In the genomic region with DNA sequence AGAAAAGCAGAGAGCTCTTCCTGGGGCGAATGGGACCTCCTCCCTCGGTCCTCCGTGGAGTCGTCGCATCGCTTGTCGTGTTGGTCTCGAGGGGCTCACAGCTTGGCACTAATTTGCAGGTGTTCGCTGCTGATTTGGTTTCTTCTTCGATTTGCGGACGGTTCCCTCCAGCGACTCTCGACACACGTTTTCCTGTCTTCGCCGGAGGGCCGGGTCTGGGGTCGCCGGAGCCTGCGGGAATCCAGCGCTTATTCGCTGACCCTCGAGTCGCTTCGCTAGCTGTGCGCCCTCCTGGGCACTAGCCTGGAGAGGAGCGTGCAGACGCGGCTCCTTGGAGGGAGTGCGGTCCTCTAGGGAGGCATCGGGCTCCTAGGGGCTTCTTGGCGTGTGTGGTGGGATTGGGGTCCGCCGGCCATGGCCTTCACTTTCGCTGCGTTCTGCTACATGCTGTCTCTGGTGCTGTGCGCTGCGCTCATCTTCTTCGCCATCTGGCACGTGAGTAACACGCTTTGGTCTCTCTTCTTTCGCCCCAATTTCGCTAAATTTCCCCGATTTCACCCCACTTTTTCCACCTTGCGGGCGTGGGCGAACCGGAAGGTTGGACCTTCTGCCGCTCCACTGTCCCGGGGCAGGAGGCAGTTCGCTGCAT, we compare ENCODE assay signal across 8 cellular contexts. TPM values are rescaled to one million over a fixed set of nuclear protein-coding genes. Genes with fewer than 3 reads are reported as not detected.
A peak's percentile ranks its signal among the peaks of the same experiment; 100 is the strongest.
DNase-seq lines count a peak whose midpoint lies in the region; ATAC-seq and TF ChIP-seq lines count a peak whose summit lies in the region.

No MANE protein-coding gene starts in this region.

- intact Hi-C loops in lower leg skin (cut with DNase I; ENCODE audit: low total_unique reads): no loop called here

- TF ChIP-seq POLR2A in lower leg skin (IDR thresholded peaks at IDR 0.05): no peak

- H3K9me3 Mint-ChIP-seq in T-helper 1 cell treated with Interleukin-12 subunit alpha and Interleukin-12 subunit beta and Interleukin-4 antibody, amounts not matched to agents 30 μg/mL and 1 μg/mL, for 36 hours: peaks cover 6% of the 10 kb centered on the region
- H3K9me3 Mint-ChIP-seq in stimulated activated effector memory CD8-positive, alpha-beta T cell treated with anti-CD3 and anti-CD28 coated beads, Interleukin-12 subunit alpha, Interleukin-12 subunit beta, amount 100 ng/mL, for 72 hours: peaks cover 2% of the 10 kb centered on the region

- peaks cover 85% of the 10 kb centered on the region for H3K27me3 Mint-ChIP-seq in T-helper 1 cell treated with Interleukin-12 subunit alpha and Interleukin-12 subunit beta and Interleukin-4 antibody, amounts not matched to agents 30 μg/mL and 1 μg/mL, for 36 hours (ENCODE audit: low read depth)

- peaks cover 20% of the 10 kb centered on the region for H3K4me1 Mint-ChIP-seq in T-helper 1 cell treated with Interleukin-12 subunit alpha and Interleukin-12 subunit beta and Interleukin-4 antibody, amounts not matched to agents 30 μg/mL and 1 μg/mL, for 36 hours (ENCODE audit: low read depth)
- H3K4me1 Mint-ChIP-seq in stimulated activated effector memory CD8-positive, alpha-beta T cell treated with anti-CD3 and anti-CD28 coated beads, Interleukin-12 subunit alpha, Interleukin-12 subunit beta, amount 100 ng/mL, for 72 hours: peaks cover 43% of the 10 kb centered on the region

- no peak for ATAC-seq in stimulated activated effector memory CD8-positive, alpha-beta T cell treated with anti-CD3 and anti-CD28 coated beads, Interleukin-12 subunit alpha, Interleukin-12 subunit beta, amount 100 ng/mL, for 72 hours
- no peak for ATAC-seq in HG03025 (IDR thresholded peaks at IDR 0.05; ENCODE audit: low FRiP score, unreplicated experiment)
- no peak for ATAC-seq in HG02840 (IDR thresholded peaks at IDR 0.05; ENCODE audit: low FRiP score, unreplicated experiment)

- H3K36me3 Mint-ChIP-seq in T-helper 1 cell treated with Interleukin-12 subunit alpha and Interleukin-12 subunit beta and Interleukin-4 antibody, amounts not matched to agents 30 μg/mL and 1 μg/mL, for 36 hours (ENCODE audit: low read depth): peaks cover 6% of the 10 kb centered on the region
- H3K36me3 Mint-ChIP-seq in stimulated activated effector memory CD8-positive, alpha-beta T cell treated with anti-CD3 and anti-CD28 coated beads, Interleukin-12 subunit alpha, Interleukin-12 subunit beta, amount 100 ng/mL, for 72 hours: no peaks in the 10 kb centered on the region

- TF ChIP-seq CTCF in fibroblast of the aortic adventitia (IDR thresholded peaks at IDR 0.05; ENCODE audit: insufficient read depth, low read length): no peak
- no peak for TF ChIP-seq CTCF in lower leg skin (IDR thresholded peaks at IDR 0.05)

- no peak for DNase-seq in T-helper 1 cell
- peak; percentile 5 for DNase-seq in activated CD4-positive, alpha-beta T cell treated with anti-CD3 and anti-CD28 coated beads, Interleukin-2, amount 50 U/mL, for 1 hour
- no peak for DNase-seq in fibroblast of the aortic adventitia (ENCODE audit: low read depth)
- no peak for DNase-seq in stimulated activated effector memory CD8-positive, alpha-beta T cell treated with anti-CD3 and anti-CD28 coated beads, Interleukin-12 subunit alpha, Interleukin-12 subunit beta, amount 100 ng/mL, for 72 hours (ENCODE audit: low spot score in 2 of 2)
- no peak for DNase-seq in lower leg skin (ENCODE audit: low spot score in 2 of 2)

- WGBS in lower leg skin, 2 donors: 2% methylated on average over 34 to 40 of the region's 52 CpGs

- peak overlapping the region; percentile 67 for H3K4me3 Mint-ChIP-seq in T-helper 1 cell treated with Interleukin-12 subunit alpha and Interleukin-12 subunit beta and Interleukin-4 antibody, amounts not matched to agents 30 μg/mL and 1 μg/mL, for 36 hours
- H3K4me3 Mint-ChIP-seq in stimulated activated effector memory CD8-positive, alpha-beta T cell treated with anti-CD3 and anti-CD28 coated beads, Interleukin-12 subunit alpha, Interleukin-12 subunit beta, amount 100 ng/mL, for 72 hours: peak overlapping the region; percentile 74

- H3K4me3 ChIP-seq in fibroblast of the aortic adventitia (ENCODE audit: low read depth, low read length) (peak overlapping the region; percentile 92), lower leg skin (ENCODE audit: low read depth, poor library complexity, severe bottlenecking) (no peak overlapping the region)

- H3K27ac Mint-ChIP-seq in T-helper 1 cell treated with Interleukin-12 subunit alpha and Interleukin-12 subunit beta and Interleukin-4 antibody, amounts not matched to agents 30 μg/mL and 1 μg/mL, for 36 hours: no peak overlapping the region
- no peak overlapping the region for H3K27ac Mint-ChIP-seq in stimulated activated effector memory CD8-positive, alpha-beta T cell treated with anti-CD3 and anti-CD28 coated beads, Interleukin-12 subunit alpha, Interleukin-12 subunit beta, amount 100 ng/mL, for 72 hours

RNA-seq across cellular contexts. Expression of gene CNIH3, which starts 0.8 kb away (rescaled TPM):
- total RNA-seq in fibroblast of the aortic adventitia (ENCODE audit: low replicate concordance): 31.5 and 72.4 TPM in 2 replicates
- total RNA-seq in lower leg skin: 1 to 10 TPM; 1.4 to 5.1 (median 2.3) TPM
